29 cellular contexts compared by ENCODE assay signal in the genomic region with DNA sequence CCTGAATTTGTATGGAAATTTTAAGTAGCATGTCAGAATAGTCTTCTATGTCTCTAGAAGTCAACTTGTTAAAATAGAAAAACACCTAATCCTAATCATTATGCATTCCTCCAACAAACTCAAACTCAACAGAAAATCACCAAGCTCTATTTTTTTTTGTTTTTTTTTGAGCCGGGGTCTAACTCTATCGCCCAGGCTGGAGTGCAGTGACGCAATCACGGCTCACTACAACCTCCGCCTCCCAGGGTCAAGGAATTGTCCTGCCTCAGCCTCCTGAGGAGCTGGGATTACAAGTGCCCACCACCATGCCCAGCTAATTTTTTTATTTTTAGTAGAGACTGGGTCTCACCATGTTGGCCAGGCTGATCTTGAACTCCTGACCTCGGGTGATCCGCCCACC. TPM values are rescaled to one million over a fixed set of nuclear protein-coding genes. Genes with fewer than 3 reads are reported as not detected.
"Had no signal": no experiment of that assay in that cellular context is flagged by ENCODE, and none has a peak within 500 bp of the region (broad histone marks: within the 10 kb centered on the region; RNA-seq: fewer than 3 reads in every experiment).

No MANE protein-coding gene starts in this region.

- H3K4me1 Mint-ChIP-seq: activated T-helper 17 cell treated with anti-CD3 and anti-CD28 coated beads, Interleukin-2, amount 50 U/mL, for 72 hours; brain had no signal

- H3K27me3 Mint-ChIP-seq: activated B cell treated with CpG ODN at 0.5 μM for 24 hours; activated CD4-positive, alpha-beta memory T cell treated with anti-CD3 and anti-CD28 coated beads, Interleukin-2, amount 10 ng/mL, durations not matched to agents 7 days and 5 days; activated CD4-positive, alpha-beta T cell treated with anti-CD3 and anti-CD28 coated beads for 36 hours; activated naive CD8-positive, alpha-beta T cell; activated T-helper 17 cell treated with anti-CD3 and anti-CD28 coated beads, Interleukin-2, amount 50 U/mL, for 72 hours; brain; T-cell had no signal

- H3K4me3 Mint-ChIP-seq: activated B cell treated with CpG ODN at 0.5 μM for 24 hours; activated CD4-positive, alpha-beta memory T cell treated with anti-CD3 and anti-CD28 coated beads, Interleukin-2, amount 10 ng/mL, durations not matched to agents 7 days and 5 days; activated CD4-positive, alpha-beta T cell treated with anti-CD3 and anti-CD28 coated beads for 36 hours; activated naive CD4-positive, alpha-beta T cell treated with anti-CD3 and anti-CD28 coated beads for 36 hours; activated naive CD8-positive, alpha-beta T cell; activated T-helper 17 cell treated with anti-CD3 and anti-CD28 coated beads, Interleukin-2, amount 50 U/mL, for 72 hours; brain; T-cell had no signal

- H3K4me3 ChIP-seq: SK-N-MC had no signal

- H3K27ac ChIP-seq: SK-N-MC had no signal

- H3K27ac Mint-ChIP-seq: activated B cell treated with CpG ODN at 0.5 μM for 24 hours; activated CD4-positive, alpha-beta memory T cell treated with anti-CD3 and anti-CD28 coated beads, Interleukin-2, amount 10 ng/mL, durations not matched to agents 7 days and 5 days; activated CD4-positive, alpha-beta T cell treated with anti-CD3 and anti-CD28 coated beads for 36 hours; activated naive CD4-positive, alpha-beta T cell treated with anti-CD3 and anti-CD28 coated beads for 36 hours; activated naive CD8-positive, alpha-beta T cell; activated T-helper 17 cell treated with anti-CD3 and anti-CD28 coated beads, Interleukin-2, amount 50 U/mL, for 72 hours; brain; T-cell had no signal

- H3K9me3 Mint-ChIP-seq: activated B cell treated with CpG ODN at 0.5 μM for 24 hours; activated CD4-positive, alpha-beta memory T cell treated with anti-CD3 and anti-CD28 coated beads, Interleukin-2, amount 10 ng/mL, durations not matched to agents 7 days and 5 days; activated naive CD4-positive, alpha-beta T cell treated with anti-CD3 and anti-CD28 coated beads for 36 hours; activated T-helper 17 cell treated with anti-CD3 and anti-CD28 coated beads, Interleukin-2, amount 50 U/mL, for 72 hours; brain; T-cell had no signal

- ATAC-seq: activated CD4-positive, alpha-beta T cell treated with anti-CD3 and anti-CD28 coated beads for 36 hours; activated T-helper 17 cell treated with anti-CD3 and anti-CD28 coated beads, Interleukin-2, amount 50 U/mL, for 72 hours; Panc1; Right ventricle myocardium inferior; T-cell had no signal

- FAIRE-seq: astrocyte, TTC549 had no signal

- DNase-seq: activated B cell treated with CpG ODN at 0.5 μM for 24 hours; activated CD4-positive, alpha-beta memory T cell treated with anti-CD3 and anti-CD28 coated beads, Interleukin-2, amount 10 ng/mL, durations not matched to agents 7 days and 5 days; activated CD4-positive, alpha-beta T cell treated with anti-CD3 and anti-CD28 coated beads for 36 hours; activated CD4-positive, alpha-beta T cell treated with anti-CD3 and anti-CD28 coated beads, Interleukin-2, amount 50 U/mL, for 1 hour; activated gamma-delta T cell; activated naive CD4-positive, alpha-beta T cell treated with anti-CD3 and anti-CD28 coated beads for 36 hours; activated T-cell treated with anti-CD3 and anti-CD28 coated beads for 4 hours; activated T-cell treated with anti-CD3 and anti-CD28 coated beads, Interleukin-2, amount 50 U/mL, for 48 hours; MM.1S; NCI-H1105; NCI-H1436; NCI-H1694 treated with DMSO at 0.1 percent for 48 hours; NCI-H2029 treated with DMSO at 0.1 percent for 48 hours; NCI-H510A treated with DMSO at 0.1 percent for 48 hours; NCI-H69; NK-92 treated with Interleukin-12 subunit alpha and Interleukin-12 subunit beta, amount 100 ng/mL, for 24 hours; OCI-M1; RPMI8226; T-cell; T-helper 2 cell; T1000 had no signal

RNA-seq across cellular contexts. Expression of gene CHST5, which starts 10.4 kb away (rescaled TPM):
- total RNA-seq: activated T-helper 17 cell treated with anti-CD3 and anti-CD28 coated beads, Interleukin-2, amount 50 U/mL, for 72 hours had no signal

RNA-seq across cellular contexts. Expression of gene CHST6, which starts 51.1 kb away (rescaled TPM):
- total RNA-seq: activated CD4-positive, alpha-beta memory T cell treated with anti-CD3 and anti-CD28 coated beads, Interleukin-2, amount 10 ng/mL, durations not matched to agents 7 days and 5 days; activated CD4-positive, alpha-beta T cell treated with anti-CD3 and anti-CD28 coated beads for 36 hours; activated naive CD4-positive, alpha-beta T cell treated with anti-CD3 and anti-CD28 coated beads for 36 hours; activated T-helper 17 cell treated with anti-CD3 and anti-CD28 coated beads, Interleukin-2, amount 50 U/mL, for 72 hours had no signal
